Comparison of ENCODE assay signal across 1 cellular context in genomic region chr16:77807-78443, GRCh38.
TF ChIP-seq lines count a peak whose summit lies in the region.

TSS of gene MPG (plus strand) at chr16:78225. CDS start at chr16:78310, 85 bp downstream.

TF ChIP-seq in HEK293, 187 proteins besides CTCF, POLR2A, EP300 and RAD21 (continued from another document and continues in another):
- TF ChIP-seq ZFP3 (tag by site-specific recombination; IDR thresholded peaks at IDR 0.05; ENCODE audit: low read depth) (no peak), ZNF645 (tag by site-specific recombination; IDR thresholded peaks at IDR 0.05) (no peak), ZNF423 (tag by site-specific recombination; IDR thresholded peaks at IDR 0.05) (no peak), ZNF518A (tag by site-specific recombination; conservative IDR thresholded peaks at IDR 0.05; ENCODE audit: low read depth) (no peak), ZIC2 (tag by site-specific recombination; IDR thresholded peaks at IDR 0.05) (peak; percentile 34; the same call in 1 of the 2 replicates), ZNF660 (tag by site-specific recombination; IDR thresholded peaks at IDR 0.05) (0 out of 2 replicates have a peak, but pooled peaks have one; percentile 13), ZNF561 (tag by site-specific recombination; IDR thresholded peaks at IDR 0.05; ENCODE audit: borderline replicate concordance) (0 out of 2 replicates have a peak, but pooled peaks have one; percentile 42), ZNF391 (tag by site-specific recombination; IDR thresholded peaks at IDR 0.05; ENCODE audit: borderline replicate concordance, low read depth) (no peak), ZNF785 (tag by site-specific recombination; IDR thresholded peaks at IDR 0.05) (no peak), PRDM1 (tag by site-specific recombination; IDR thresholded peaks at IDR 0.05) (no peak), ZNF677 (tag by site-specific recombination; IDR thresholded peaks at IDR 0.05) (0 out of 2 replicates have a peak, but pooled peaks have one; percentile 29), ZNF138 (tag by site-specific recombination; IDR thresholded peaks at IDR 0.05; ENCODE audit: borderline replicate concordance) (no peak), MEIS1 (CRISPR knock-in tag; IDR thresholded peaks at IDR 0.05; ENCODE audit: borderline replicate concordance) (no peak), ZBTB26 (tag by site-specific recombination; optimal IDR thresholded peaks at IDR 0.05) (peak; percentile 47), ZNF175 (tag by site-specific recombination; IDR thresholded peaks at IDR 0.05) (no peak), PATZ1 (tag by site-specific recombination; IDR thresholded peaks at IDR 0.05) (peak; percentile 98), GLIS1 (tag by site-specific recombination; IDR thresholded peaks at IDR 0.05) (peak; percentile 52; the same call in 1 of the 2 replicates), ZNF658 (tag by site-specific recombination; IDR thresholded peaks at IDR 0.05) (no peak), KLF7 (tag by site-specific recombination; IDR thresholded peaks at IDR 0.05; ENCODE audit: borderline replicate concordance) (peak; percentile 51; the same call in 1 of the 2 replicates), ZNF585B (tag by site-specific recombination; IDR thresholded peaks at IDR 0.05) (no peak), ZNF704 (tag by site-specific recombination; IDR thresholded peaks at IDR 0.05) (no peak), ELK4 (IDR thresholded peaks at IDR 0.05; ENCODE audit: borderline replicate concordance, low read depth, low read length) (no peak), GLIS2 (tag by site-specific recombination; IDR thresholded peaks at IDR 0.05) (peak; percentile 62), KLF10 (tag by site-specific recombination; IDR thresholded peaks at IDR 0.05) (peak; percentile 17; the same call in 1 of the 2 replicates), ZNF239 (tag by site-specific recombination; IDR thresholded peaks at IDR 0.05) (no peak), SP2 (tag by site-specific recombination; IDR thresholded peaks at IDR 0.05) (peak; percentile 72), ZNF366 (tag by site-specific recombination; conservative IDR thresholded peaks at IDR 0.05) (no peak), MYNN (tag by site-specific recombination; IDR thresholded peaks at IDR 0.05; ENCODE audit: borderline replicate concordance) (no peak), ZBTB10 (tag by site-specific recombination; IDR thresholded peaks at IDR 0.05) (peak; percentile 65), ZNF362 (tag by site-specific recombination; IDR thresholded peaks at IDR 0.05) (no peak), ZBTB7A (tag by site-specific recombination; IDR thresholded peaks at IDR 0.05; ENCODE audit: low read depth) (peak; percentile 71; the same call in 1 of the 2 replicates), ZNF596 (tag by site-specific recombination; IDR thresholded peaks at IDR 0.05) (peak; percentile 32; the same call in 1 of the 2 replicates), ZNF211 (tag by site-specific recombination; IDR thresholded peaks at IDR 0.05; ENCODE audit: low read depth) (no peak), ZNF48 (tag by site-specific recombination; IDR thresholded peaks at IDR 0.05) (no peak), EGR2 (tag by site-specific recombination; IDR thresholded peaks at IDR 0.05; ENCODE audit: low read depth) (0 out of 2 replicates have a peak, but pooled peaks have one; percentile 20), ZNF26 (tag by site-specific recombination; IDR thresholded peaks at IDR 0.05) (no peak), HOXD13 (CRISPR knock-in tag; IDR thresholded peaks at IDR 0.05; ENCODE audit: borderline replicate concordance) (no peak), ZNF639 (tag by site-specific recombination; IDR thresholded peaks at IDR 0.05) (no peak), ZNF202 (tag by site-specific recombination; IDR thresholded peaks at IDR 0.05; ENCODE audit: borderline replicate concordance) (no peak), SETDB1 (IDR thresholded peaks at IDR 0.05; ENCODE audit: insufficient read length, low read length) (no peak), GLI2 (tag by site-specific recombination; IDR thresholded peaks at IDR 0.05; ENCODE audit: borderline replicate concordance, low read depth) (no peak), ZNF792 (tag by site-specific recombination; IDR thresholded peaks at IDR 0.05) (no peak), OVOL3 (tag by site-specific recombination; IDR thresholded peaks at IDR 0.05) (no peak), ZNF664 (tag by site-specific recombination; IDR thresholded peaks at IDR 0.05) (no peak), ZNF16 (tag by site-specific recombination; IDR thresholded peaks at IDR 0.05; ENCODE audit: low read depth) (no peak)
